1 cellular context compared by ENCODE assay signal in the genomic region with DNA sequence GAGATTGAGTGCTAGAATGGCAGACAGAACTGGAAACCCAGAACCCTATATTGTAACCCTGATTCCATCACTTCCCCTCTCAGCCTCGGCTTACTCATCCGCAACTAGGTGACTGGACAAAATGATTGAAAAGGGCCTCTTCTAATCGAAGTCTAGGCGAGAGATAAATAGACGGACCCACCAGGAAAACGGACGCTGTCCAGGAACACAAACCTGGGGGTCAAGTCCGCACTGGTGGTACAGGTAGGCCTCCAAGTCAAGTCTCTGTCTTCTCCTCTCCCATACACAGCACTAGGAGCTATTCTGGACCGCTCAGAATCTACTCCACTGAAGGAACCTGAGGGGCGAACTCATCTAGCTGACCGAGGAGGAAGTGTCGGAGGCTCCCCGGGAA.
TF ChIP-seq lines count a peak whose summit lies in the region.

No MANE protein-coding gene starts in this region.

TF ChIP-seq in IMR-90, 13 proteins besides CTCF, POLR2A, EP300 and RAD21:
- TF ChIP-seq CEBPB (IDR thresholded peaks at IDR 0.05; ENCODE audit: low read depth, low read length) (no peak), CHD1 (IDR thresholded peaks at IDR 0.05; ENCODE audit: low read depth, low read length) (no peak), MAZ (IDR thresholded peaks at IDR 0.05; ENCODE audit: borderline replicate concordance, low read depth, low read length) (no peak), RFX5 (IDR thresholded peaks at IDR 0.05; ENCODE audit: low read depth, low read length) (no peak), MAFK (IDR thresholded peaks at IDR 0.05; ENCODE audit: low read depth, low read length) (no peak), FOS (IDR thresholded peaks at IDR 0.05; ENCODE audit: low read depth, low read length) (no peak), MXI1 (IDR thresholded peaks at IDR 0.05; ENCODE audit: borderline replicate concordance, low read depth, low read length) (no peak), NFE2L2 (IDR thresholded peaks at IDR 0.05; ENCODE audit: low read depth, low read length) (no peak), RCOR1 (IDR thresholded peaks at IDR 0.05; ENCODE audit: insufficient replicate concordance, low read length) (no peak), SMC3 (IDR thresholded peaks at IDR 0.05; ENCODE audit: low read depth, low read length) (no peak), BHLHE40 (IDR thresholded peaks at IDR 0.05; ENCODE audit: low read depth, low read length) (no peak)
- TF ChIP-seq, protein P1, sequence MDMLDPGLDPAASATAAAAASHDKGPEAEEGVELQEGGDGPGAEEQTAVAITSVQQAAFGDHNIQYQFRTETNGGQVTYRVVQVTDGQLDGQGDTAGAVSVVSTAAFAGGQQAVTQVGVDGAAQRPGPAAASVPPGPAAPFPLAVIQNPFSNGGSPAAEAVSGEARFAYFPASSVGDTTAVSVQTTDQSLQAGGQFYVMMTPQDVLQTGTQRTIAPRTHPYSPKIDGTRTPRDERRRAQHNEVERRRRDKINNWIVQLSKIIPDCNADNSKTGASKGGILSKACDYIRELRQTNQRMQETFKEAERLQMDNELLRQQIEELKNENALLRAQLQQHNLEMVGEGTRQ (IDR thresholded peaks at IDR 0.05; ENCODE audit: low read depth, low read length), result no peak
- TF ChIP-seq, protein P2, sequence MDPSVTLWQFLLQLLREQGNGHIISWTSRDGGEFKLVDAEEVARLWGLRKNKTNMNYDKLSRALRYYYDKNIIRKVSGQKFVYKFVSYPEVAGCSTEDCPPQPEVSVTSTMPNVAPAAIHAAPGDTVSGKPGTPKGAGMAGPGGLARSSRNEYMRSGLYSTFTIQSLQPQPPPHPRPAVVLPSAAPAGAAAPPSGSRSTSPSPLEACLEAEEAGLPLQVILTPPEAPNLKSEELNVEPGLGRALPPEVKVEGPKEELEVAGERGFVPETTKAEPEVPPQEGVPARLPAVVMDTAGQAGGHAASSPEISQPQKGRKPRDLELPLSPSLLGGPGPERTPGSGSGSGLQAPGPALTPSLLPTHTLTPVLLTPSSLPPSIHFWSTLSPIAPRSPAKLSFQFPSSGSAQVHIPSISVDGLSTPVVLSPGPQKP (IDR thresholded peaks at IDR 0.05; ENCODE audit: borderline replicate concordance, low read depth, low read length), result no peak
